In the genomic region with DNA sequence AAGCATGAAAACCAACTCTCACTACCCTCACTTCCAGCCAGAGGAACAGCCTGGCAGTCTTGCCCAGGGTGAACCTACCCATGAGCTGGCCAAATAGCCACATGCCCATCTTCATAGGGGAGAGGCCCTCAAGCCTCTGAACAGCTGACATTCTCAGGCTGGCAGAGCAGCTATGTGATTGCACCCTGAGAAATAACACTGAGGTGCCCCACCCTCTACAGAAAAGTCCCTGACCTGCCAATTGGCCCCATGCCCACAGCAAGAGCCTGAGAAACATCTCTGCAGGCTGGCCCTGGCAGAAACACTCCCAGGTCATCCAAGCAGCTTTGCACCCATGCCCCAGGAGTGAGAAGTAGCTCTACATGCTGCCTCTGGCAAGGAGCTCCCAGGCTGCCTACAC, we compare ENCODE assay signal across 16 cellular contexts.
DNase-seq lines count a peak whose midpoint lies in the region; ATAC-seq, FAIRE-seq and TF ChIP-seq lines count a peak whose summit lies in the region.
"Had no signal": no experiment of that assay in that cellular context is flagged by ENCODE, and none has a peak within 500 bp of the region (broad histone marks: within the 10 kb centered on the region; RNA-seq: fewer than 3 reads in every experiment).

No MANE protein-coding gene starts in this region.

- H3K4me1 ChIP-seq in A549 = peaks cover 8% of the 10 kb centered on the region; the same call in 2 of the 3 replicates
- no peaks in the 10 kb centered on the region for H3K4me1 ChIP-seq in mucosa of descending colon (ENCODE audit: low read depth)
- H3K4me1 ChIP-seq in small intestine (ENCODE audit: control insufficient read depth in 2 of 2, insufficient read depth in 1 of 2, low read depth in 1 of 2, low read length in 1 of 2) = no peaks in the 10 kb centered on the region
- H3K4me1 ChIP-seq: BLaER1 treated with 17β-estradiol and CSF1 and Interleukin-3, amounts not matched to agents 10 nM and 100 nM had no signal

- H3K4me1 Mint-ChIP-seq in activated CD4-positive, alpha-beta memory T cell treated with anti-CD3 and anti-CD28 coated beads, Interleukin-2, amount 10 ng/mL, durations not matched to agents 7 days and 5 days = no peaks in the 10 kb centered on the region
- H3K4me1 Mint-ChIP-seq: CD4-positive, CD25-positive, alpha-beta regulatory T cell had no signal

- POLR2A ChIA-PET in A549 (lab: Yijun Ruan, JAX) = no interaction called here
- POLR2A ChIA-PET in activated CD4-positive, alpha-beta memory T cell treated with anti-CD3 and anti-CD28 coated beads, Interleukin-2, amount 10 ng/mL, durations not matched to agents 7 days and 5 days (lab: Charles Lee) = no interaction called here

- CTCF ChIA-PET in A549 (lab: Yijun Ruan, JAX) = no interaction called here
- CTCF ChIA-PET in activated CD4-positive, alpha-beta memory T cell treated with anti-CD3 and anti-CD28 coated beads, Interleukin-2, amount 10 ng/mL, durations not matched to agents 7 days and 5 days (lab: Charles Lee) = no interaction called here

- no peaks in the 10 kb centered on the region for H3K27me3 Mint-ChIP-seq in activated CD4-positive, alpha-beta memory T cell treated with anti-CD3 and anti-CD28 coated beads, Interleukin-2, amount 10 ng/mL, durations not matched to agents 7 days and 5 days

- H3K4me2 ChIP-seq in A549 = no peak overlapping the region
- H3K4me2 ChIP-seq: BLaER1 treated with 17β-estradiol and CSF1 and Interleukin-3, amounts not matched to agents 10 nM and 100 nM had no signal

- no peak overlapping the region for H3K4me3 Mint-ChIP-seq in activated CD4-positive, alpha-beta memory T cell treated with anti-CD3 and anti-CD28 coated beads, Interleukin-2, amount 10 ng/mL, durations not matched to agents 7 days and 5 days
- H3K4me3 Mint-ChIP-seq: CD4-positive, CD25-positive, alpha-beta regulatory T cell had no signal

- H3K27ac ChIP-seq in A549 (no peak overlapping the region), small intestine (ENCODE audit: low read depth in 1 of 2, low read length in 1 of 2) (no peak overlapping the region)
- H3K27ac ChIP-seq: BLaER1 treated with 17β-estradiol and CSF1 and Interleukin-3, amounts not matched to agents 10 nM and 100 nM; GM23248 had no signal

- no peak for TF ChIP-seq EP300 in A549 (IDR thresholded peaks at IDR 0.05)

- H3K9me3 Mint-ChIP-seq in activated CD4-positive, alpha-beta memory T cell treated with anti-CD3 and anti-CD28 coated beads, Interleukin-2, amount 10 ng/mL, durations not matched to agents 7 days and 5 days = peaks cover 17% of the 10 kb centered on the region

- no peak for DNase-seq in A549 (ENCODE audit: low read depth in 1 of 2, low spot score in 1 of 2)
- peak in 2 of 3 donors; percentile 41 to 62 for DNase-seq in mucosa of descending colon
- peak; percentile 12 for DNase-seq in small intestine
- DNase-seq in foreskin melanocyte = no peak
- DNase-seq in NOMO-1 treated with dmso at 0.1 percent for 144 hours (lab: John Stamatoyannopoulos, UW; ENCODE audit: unreplicated experiment) = no peak
- DNase-seq in activated CD4-positive, alpha-beta memory T cell treated with anti-CD3 and anti-CD28 coated beads, Interleukin-2, amount 10 ng/mL, durations not matched to agents 7 days and 5 days = no peak
- DNase-seq in inferior parietal cortex (ENCODE audit: extremely low spot score) = no peak
- DNase-seq: 8988T; ACHN; CD4-positive, CD25-positive, alpha-beta regulatory T cell; DMS53; GM23248 had no signal

- TF ChIP-seq CTCF in A549 (IDR thresholded peaks at IDR 0.05) (no peak), mucosa of descending colon (IDR thresholded peaks at IDR 0.05) (no peak)

- H3K4me3 ChIP-seq in A549 (no peak overlapping the region), mucosa of descending colon (no peak overlapping the region), small intestine (ENCODE audit: low read depth in 1 of 2, low read length in 2 of 2) (no peak overlapping the region)
- H3K4me3 ChIP-seq: BLaER1 treated with 17β-estradiol and CSF1 and Interleukin-3, amounts not matched to agents 10 nM and 100 nM; GM23248 had no signal

- no peak for TF ChIP-seq RAD21 in A549 (conservative IDR thresholded peaks at IDR 0.05 in 1 of 2, IDR thresholded peaks at IDR 0.05 in 1 of 2)

- H3K9me3 ChIP-seq in A549 (no peaks in the 10 kb centered on the region), mucosa of descending colon (no peaks in the 10 kb centered on the region), small intestine (ENCODE audit: control insufficient read depth, low read depth) (no peaks in the 10 kb centered on the region)

- H3K36me3 ChIP-seq in mucosa of descending colon (ENCODE audit: low read depth) (no peaks in the 10 kb centered on the region), small intestine (ENCODE audit: control insufficient read depth in 2 of 2, insufficient read depth in 2 of 2, low read length in 2 of 2) (no peaks in the 10 kb centered on the region)

- no peak overlapping the region for H3K27ac Mint-ChIP-seq in activated CD4-positive, alpha-beta memory T cell treated with anti-CD3 and anti-CD28 coated beads, Interleukin-2, amount 10 ng/mL, durations not matched to agents 7 days and 5 days
- H3K27ac Mint-ChIP-seq: CD4-positive, CD25-positive, alpha-beta regulatory T cell had no signal

- no peaks in the 10 kb centered on the region for H3K27me3 ChIP-seq in small intestine (ENCODE audit: control insufficient read depth in 2 of 2, insufficient read depth in 2 of 2, low read length in 2 of 2)
- H3K27me3 ChIP-seq: BLaER1 treated with 17β-estradiol and CSF1 and Interleukin-3, amounts not matched to agents 10 nM and 100 nM had no signal

- ATAC-seq in A549 = peak; percentile 23 to 25; a peak in 1 of 6 replicates
- peak; percentile 78 for ATAC-seq in esophagus mucosa
- peak; percentile 34 for ATAC-seq in mucosa of descending colon
- ATAC-seq: HCT116 had no signal

- H3K36me3 Mint-ChIP-seq in activated CD4-positive, alpha-beta memory T cell treated with anti-CD3 and anti-CD28 coated beads, Interleukin-2, amount 10 ng/mL, durations not matched to agents 7 days and 5 days (ENCODE audit: low read depth) = peaks cover 12% of the 10 kb centered on the region

- intact Hi-C loops in mucosa of descending colon (cut with DNase I, micrococcal nuclease) = no loop called here

- no peak for FAIRE-seq in A549 (lab: Jason Lieb, UNC)
- no peak for FAIRE-seq in small intestine (lab: Jason Lieb, UNC)
- FAIRE-seq: H54 had no signal

- no peak for TF ChIP-seq POLR2A in A549 (IDR thresholded peaks at IDR 0.05; ENCODE audit: low read length)

TF ChIP-seq in A549, 52 proteins besides CTCF, POLR2A, EP300 and RAD21:
- no peak for TF ChIP-seq CHD4 (IDR thresholded peaks at IDR 0.05; ENCODE audit: borderline replicate concordance)
- no peak for TF ChIP-seq JUN (IDR thresholded peaks at IDR 0.05)
- TF ChIP-seq FOSL2 (IDR thresholded peaks at IDR 0.05) = no peak
- no peak for TF ChIP-seq FOSL2 (CRISPR knock-in tag; IDR thresholded peaks at IDR 0.05)

Comparison
In these comparisons a context has a peak if more than half of its experiments do, and no peak if none do; other contexts are left out.
1. ATAC-seq: peak in every context shown above with its lines; median percentile 78 in esophagus mucosa; 34 in mucosa of descending colon; 24 in A549.
2. DNase-seq: peak in mucosa of descending colon (2 of 3) and small intestine (single experiment); none in A549 (0 of 2), foreskin melanocyte (single experiment), NOMO-1 treated with dmso at 0.1 percent for 144 hours (single experiment), activated CD4-positive, alpha-beta memory T cell treated with anti-CD3 and anti-CD28 coated beads, Interleukin-2, amount 10 ng/mL, durations not matched to agents 7 days and 5 days (single experiment) and inferior parietal cortex (single experiment).